Comparison of ENCODE assay signal across 1 cellular context in the genomic region with DNA sequence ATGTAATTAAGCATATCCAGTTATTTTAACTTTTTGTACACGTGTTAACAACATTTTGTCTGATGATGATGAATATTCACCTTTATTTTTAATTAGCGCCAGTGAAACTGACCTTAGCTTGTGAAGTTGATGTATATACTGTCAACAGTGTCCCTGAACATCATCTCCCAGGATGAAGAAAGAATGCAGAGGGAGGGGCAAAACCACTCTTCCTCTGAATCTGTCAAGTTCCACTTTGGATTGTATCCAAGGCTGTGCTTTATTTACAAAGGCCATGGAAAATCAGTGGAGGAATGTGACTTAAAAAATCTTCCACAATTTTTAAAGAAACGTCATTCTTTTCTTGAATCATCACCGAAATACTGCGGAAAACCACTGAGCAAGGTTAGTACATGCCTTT.
TF ChIP-seq lines count a peak whose summit lies in the region.

No MANE protein-coding gene starts in this region.

TF ChIP-seq in IMR-90, 13 proteins besides CTCF, POLR2A, EP300 and RAD21 (continued from another document):
- TF ChIP-seq, protein P1, sequence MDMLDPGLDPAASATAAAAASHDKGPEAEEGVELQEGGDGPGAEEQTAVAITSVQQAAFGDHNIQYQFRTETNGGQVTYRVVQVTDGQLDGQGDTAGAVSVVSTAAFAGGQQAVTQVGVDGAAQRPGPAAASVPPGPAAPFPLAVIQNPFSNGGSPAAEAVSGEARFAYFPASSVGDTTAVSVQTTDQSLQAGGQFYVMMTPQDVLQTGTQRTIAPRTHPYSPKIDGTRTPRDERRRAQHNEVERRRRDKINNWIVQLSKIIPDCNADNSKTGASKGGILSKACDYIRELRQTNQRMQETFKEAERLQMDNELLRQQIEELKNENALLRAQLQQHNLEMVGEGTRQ (IDR thresholded peaks at IDR 0.05; ENCODE audit: low read depth, low read length): no peak
